2 cellular contexts compared by ENCODE assay signal in genomic region chr15:58003810-58004209, GRCh38.
TF ChIP-seq lines count a peak whose summit lies in the region.

No MANE protein-coding gene starts in this region.

TF ChIP-seq in HepG2, 621 proteins besides CTCF, POLR2A, EP300 and RAD21:
- TF ChIP-seq CEBPB (IDR thresholded peaks at IDR 0.05; ENCODE audit: borderline replicate concordance, low read depth, low read length) (peak; percentile 53; the same call in 1 of the 2 replicates), THYN1 (CRISPR knock-in tag; IDR thresholded peaks at IDR 0.05; ENCODE audit: borderline replicate concordance, low read depth) (no peak)

TF ChIP-seq in K562, 482 proteins besides CTCF, POLR2A, EP300 and RAD21:
- TF ChIP-seq KLF16 (IDR thresholded peaks at IDR 0.05) (no peak), DNMT1 (IDR thresholded peaks at IDR 0.05) (no peak), MIER1 (IDR thresholded peaks at IDR 0.05; ENCODE audit: low read depth) (no peak), SMARCA4 (IDR thresholded peaks at IDR 0.05) (no peak), BHLHE40 (IDR thresholded peaks at IDR 0.05; ENCODE audit: low read length) (no peak), CEBPB (tag; IDR thresholded peaks at IDR 0.05) (peak; percentile 82), CTCFL (IDR thresholded peaks at IDR 0.05; ENCODE audit: borderline replicate concordance, insufficient read depth, low read depth, low read length, poor library complexity, severe bottlenecking) (no peak), GABPA (tag; conservative IDR thresholded peaks at IDR 0.05; ENCODE audit: low read depth) (no peak), KAT2B (IDR thresholded peaks at IDR 0.05; ENCODE audit: low read depth, low read length) (no peak), ADNP (tag; IDR thresholded peaks at IDR 0.05) (no peak), ZNF408 (CRISPR knock-in tag; IDR thresholded peaks at IDR 0.05; ENCODE audit: low read depth) (no peak), ZNF12 (CRISPR knock-in tag; IDR thresholded peaks at IDR 0.05) (no peak), CEBPG (CRISPR knock-in tag; IDR thresholded peaks at IDR 0.05) (no peak), CEBPG (tag; conservative IDR thresholded peaks at IDR 0.05 in 1 of 2, IDR thresholded peaks at IDR 0.05 in 1 of 2) (peak in 1 of 2 experiments; percentile 59; a peak in 2 of 4 replicates), TBP (optimal IDR thresholded peaks at IDR 0.05; ENCODE audit: low read depth, low read length) (no peak)
